1 cellular context compared by ENCODE assay signal in the genomic region with DNA sequence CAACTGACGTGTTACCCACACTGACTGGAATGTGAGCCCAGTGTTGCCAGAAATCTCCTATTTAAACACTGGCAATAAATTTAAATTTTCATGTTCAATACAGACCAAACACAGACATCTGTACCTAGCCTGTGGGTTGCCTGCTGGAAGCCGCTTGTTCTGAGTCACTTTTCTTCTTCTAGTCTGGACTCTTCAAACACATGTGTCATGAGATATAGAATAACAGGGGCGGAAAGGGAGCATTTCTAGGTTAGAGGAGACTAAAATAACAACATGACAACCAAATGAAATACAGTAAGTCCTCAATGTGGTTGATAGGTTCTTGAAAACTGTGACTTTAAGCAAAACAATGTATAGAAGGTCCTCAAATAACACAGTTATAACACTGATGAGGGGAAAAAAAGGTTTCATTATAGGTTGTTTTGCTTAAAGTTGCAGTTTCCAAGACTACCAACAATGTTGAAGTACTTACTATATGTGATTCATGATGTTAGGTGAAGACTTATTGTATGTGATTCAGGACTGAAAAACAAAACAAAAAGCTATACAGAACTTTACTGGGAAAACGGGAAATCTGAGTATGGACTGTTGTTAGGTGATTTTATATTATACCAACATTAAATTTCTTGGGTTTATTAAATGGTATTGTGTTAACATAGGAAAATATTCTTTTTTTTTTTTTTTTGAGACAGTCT.
TF ChIP-seq lines count a peak whose summit lies in the region.

No MANE protein-coding gene starts in this region.

TF ChIP-seq in K562, 482 proteins besides CTCF, POLR2A, EP300 and RAD21 (continued from another document):
- TF ChIP-seq OTX1 (CRISPR knock-in tag; IDR thresholded peaks at IDR 0.05) (no peak), PTTG1 (tag; IDR thresholded peaks at IDR 0.05; ENCODE audit: low read depth) (no peak), FOS (IDR thresholded peaks at IDR 0.05; ENCODE audit: extremely low read depth, insufficient read length) (no peak), CBX8 (IDR thresholded peaks at IDR 0.05; ENCODE audit: borderline replicate concordance, extremely low read depth, low read depth, low read length, poor library complexity, severe bottlenecking) (no peak)
TF ChIP-seq in K562: peak in this region for 3.
